25 cellular contexts compared by ENCODE assay signal in the genomic region with DNA sequence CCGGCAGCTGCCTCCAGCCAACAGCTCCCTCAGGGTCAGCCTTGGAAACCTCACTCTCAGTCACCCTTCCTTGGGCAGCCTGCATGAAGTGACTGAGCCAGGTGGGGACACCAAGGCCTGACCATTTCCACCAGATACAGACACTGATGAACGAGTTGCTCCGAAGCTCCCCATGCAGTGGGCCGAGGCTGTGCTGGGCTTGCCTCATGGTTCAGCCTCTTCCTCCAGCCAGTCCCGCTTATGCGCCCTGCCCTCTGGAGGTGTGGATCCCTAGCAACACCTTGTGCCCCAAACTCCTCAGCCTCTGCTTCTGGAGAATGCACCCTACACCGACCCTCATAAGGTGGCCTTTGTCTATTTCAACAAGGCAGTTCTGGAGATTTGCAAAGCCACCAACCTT.
A peak's percentile ranks its signal among the peaks of the same experiment; 100 is the strongest.
DNase-seq lines count a peak whose midpoint lies in the region; ATAC-seq, FAIRE-seq and TF ChIP-seq lines count a peak whose summit lies in the region.
"Had no signal": no experiment of that assay in that cellular context is flagged by ENCODE, and none has a peak within 500 bp of the region (broad histone marks: within the 10 kb centered on the region; RNA-seq: fewer than 3 reads in every experiment).

No MANE protein-coding gene starts in this region.

- H4K91ac ChIP-seq in H1 (replicated peaks; ENCODE audit: insufficient read length, low read length): no peak overlapping the region

- no peak overlapping the region for H3K4me3 ChIP-seq in GM23338
- H3K4me3 ChIP-seq in H1 (ENCODE audit: extremely low read depth in 1 of 4, insufficient read depth in 2 of 4, low read depth in 3 of 4, low read length in 4 of 4): no peak overlapping the region
- no peak overlapping the region for H3K4me3 ChIP-seq in kidney (ENCODE audit: low read length in 2 of 2)
- no peak overlapping the region for H3K4me3 ChIP-seq in right atrium auricular region
- H3K4me3 ChIP-seq: BLaER1 treated with 17β-estradiol and CSF1 and Interleukin-3, amounts not matched to agents 10 nM and 100 nM; GM12878 had no signal

- no peak overlapping the region for H4K8ac ChIP-seq in H1 (ENCODE audit: extremely low read depth, insufficient read depth, low read length)

- H3K4me3 Mint-ChIP-seq in GM23338 (no peak overlapping the region), WTC11 (no peak overlapping the region)
- H3K4me3 Mint-ChIP-seq: B cell; CD4-positive, alpha-beta T cell; CD8-positive, alpha-beta T cell had no signal

- H2AFZ ChIP-seq in GM23338 (no peak overlapping the region), H1 (ENCODE audit: low read length) (no peak overlapping the region)

- no peak overlapping the region for H2AK5ac ChIP-seq in H1 (ENCODE audit: low read depth, low read length)

- H3K23me2 ChIP-seq in H1 (ENCODE audit: low read depth, low read length): no peaks in the 10 kb centered on the region

- H3K79me2 ChIP-seq in GM23338 (replicated peaks; ENCODE audit: insufficient read depth): no peaks in the 10 kb centered on the region
- no peaks in the 10 kb centered on the region for H3K79me2 ChIP-seq in H1 (ENCODE audit: control insufficient read depth in 1 of 2, insufficient read depth in 2 of 2, low read length in 2 of 2)

- H3K27ac ChIP-seq in GM23338 (ENCODE audit: low read depth) (no peak overlapping the region), H1 (ENCODE audit: low read depth, low read length) (no peak overlapping the region), kidney (ENCODE audit: low read depth in 2 of 2, low read length in 2 of 2) (no peak overlapping the region), right atrium auricular region (no peak overlapping the region)
- H3K27ac ChIP-seq: BLaER1 treated with 17β-estradiol and CSF1 and Interleukin-3, amounts not matched to agents 10 nM and 100 nM; C4-2B had no signal

- H3K27ac Mint-ChIP-seq in GM23338: no peak overlapping the region
- H3K27ac Mint-ChIP-seq in WTC11: no peak overlapping the region
- H3K27ac Mint-ChIP-seq: B cell; CD4-positive, alpha-beta T cell; CD8-positive, alpha-beta T cell had no signal

- no peaks in the 10 kb centered on the region for H3K9me2 ChIP-seq in GM23338 (ENCODE audit: insufficient read depth)

- H2BK120ac ChIP-seq in H1 (replicated peaks; ENCODE audit: low read depth, low read length): no peak overlapping the region

- peak in 1 of 2 experiments; percentile 23; a peak in 1 of 4 replicates for TF ChIP-seq RAD21 in H1 (IDR thresholded peaks at IDR 0.05 in 1 of 2, conservative IDR thresholded peaks at IDR 0.05 in 1 of 2; ENCODE audit: low read depth in 2 of 2, low read length in 2 of 2)

- POLR2A ChIA-PET in WTC11 (lab: Charles Lee): no interaction called here
- POLR2A ChIA-PET in H1 (lab: Charles Lee; ENCODE audit: partially characterized antibody): interaction anchor here (0.7 to 1.2 kb wide), 2 partner anchors 123 to 196 kb away, joined by 3 read pairs; no protein-coding TSS in a partner anchor

- intact Hi-C loops in kidney (cut with DNase I): no loop called here

- ATAC-seq in GM23338: peak; percentile 67
- peak; percentile 34; the same call in 1 of the 2 replicates for ATAC-seq in WTC11
- ATAC-seq in HG02970 (IDR thresholded peaks at IDR 0.05; ENCODE audit: low FRiP score, unreplicated experiment): no peak
- ATAC-seq: CD8-positive, alpha-beta T cell; GM12878 had no signal

- H3K9me3 ChIP-seq in H1 (ENCODE audit: insufficient read depth in 2 of 2, low read depth in 1 of 2, low read length in 1 of 2): no peaks in the 10 kb centered on the region
- no peaks in the 10 kb centered on the region for H3K9me3 ChIP-seq in kidney (ENCODE audit: control insufficient read depth in 1 of 2, low read length in 2 of 2)
- peaks cover 0 to 1% of the 10 kb centered on the region in 2 donors for H3K9me3 ChIP-seq in right atrium auricular region
- H3K9me3 ChIP-seq: BLaER1 treated with 17β-estradiol and CSF1 and Interleukin-3, amounts not matched to agents 10 nM and 100 nM; Caco-2 had no signal

- H4K20me1 ChIP-seq in GM23338 (replicated peaks; ENCODE audit: insufficient read depth) (no peaks in the 10 kb centered on the region), H1 (replicated peaks in 1 of 2; ENCODE audit: control insufficient read depth in 1 of 2, insufficient read depth in 2 of 2, low read length in 2 of 2) (no peaks in the 10 kb centered on the region)
- H4K20me1 ChIP-seq: BLaER1 treated with 17β-estradiol and CSF1 and Interleukin-3, amounts not matched to agents 10 nM and 100 nM had no signal

- TF ChIP-seq POLR2A in H1 (IDR thresholded peaks at IDR 0.05; ENCODE audit: control extremely low read depth in 1 of 2, low read depth in 2 of 2, low read length in 2 of 2): no peak

- no peak overlapping the region for H2BK20ac ChIP-seq in H1 (ENCODE audit: low read length)

- no peak overlapping the region for H3K56ac ChIP-seq in H1 (replicated peaks; ENCODE audit: insufficient read length, low read depth, low read length)

- H3K4me1 Mint-ChIP-seq in GM23338 (peaks cover 14% of the 10 kb centered on the region), WTC11 (peaks cover 17% of the 10 kb centered on the region)
- H3K4me1 Mint-ChIP-seq: B cell had no signal

- no peak overlapping the region; the same call in 1 of the 2 replicates for H2BK12ac ChIP-seq in H1 (ENCODE audit: low read depth, low read length)

- H3K79me1 ChIP-seq in H1 (ENCODE audit: low read depth, low read length): no peaks in the 10 kb centered on the region

- no peak overlapping the region for H3K23ac ChIP-seq in H1 (ENCODE audit: insufficient read length)

- no peak for TF ChIP-seq EP300 in H1 (IDR thresholded peaks at IDR 0.05; ENCODE audit: borderline replicate concordance in 1 of 2, low read depth in 2 of 2, low read length in 2 of 2)

- H3K36me3 ChIP-seq in GM23338 (ENCODE audit: insufficient read depth) (no peaks in the 10 kb centered on the region), H1 (ENCODE audit: control insufficient read depth in 2 of 4, insufficient read depth in 4 of 4, low read length in 3 of 4) (no peaks in the 10 kb centered on the region), kidney (ENCODE audit: control insufficient read depth in 1 of 2, insufficient read depth in 2 of 2, low read length in 2 of 2) (no peaks in the 10 kb centered on the region), right atrium auricular region (no peaks in the 10 kb centered on the region)
- H3K36me3 ChIP-seq: BLaER1 treated with 17β-estradiol and CSF1 and Interleukin-3, amounts not matched to agents 10 nM and 100 nM had no signal

- no peak overlapping the region for H2BK5ac ChIP-seq in H1 (ENCODE audit: low read depth, low read length)

- H3K4me2 ChIP-seq in GM23338: no peak overlapping the region
- no peak overlapping the region for H3K4me2 ChIP-seq in H1 (ENCODE audit: insufficient read depth in 1 of 2, low read depth in 2 of 2, low read length in 2 of 2)
- H3K4me2 ChIP-seq: BLaER1 treated with 17β-estradiol and CSF1 and Interleukin-3, amounts not matched to agents 10 nM and 100 nM had no signal

- WGBS in H1 (ENCODE audit: extremely low coverage in 1 of 2, insufficient coverage in 1 of 2, insufficient read length in 1 of 2, insufficient replicate concordance in 2 of 2, low coverage in 1 of 2, low lambda C conversion rate in 2 of 2, missing lambda C conversion rate in 1 of 2), 2 experiments: 93% methylated on average over 7 of the region's 7 CpGs; no CpG with 5 or more reads in 1 of the 2 experiments

- no peak overlapping the region for H3K4ac ChIP-seq in H1 (replicated peaks; ENCODE audit: insufficient read length, low read depth, low read length)

- H3K4me1 ChIP-seq in GM23338 (ENCODE audit: insufficient read depth): no peaks in the 10 kb centered on the region
- H3K4me1 ChIP-seq in H1 (replicated peaks in 1 of 4; ENCODE audit: control insufficient read depth in 3 of 4, insufficient read depth in 4 of 4, low read length in 3 of 4): no peaks in the 10 kb centered on the region; a peak in 1 of 7 replicates
- H3K4me1 ChIP-seq in kidney (ENCODE audit: control insufficient read depth in 1 of 2, insufficient read depth in 1 of 2, low read depth in 1 of 2, low read length in 2 of 2): no peaks in the 10 kb centered on the region
- peaks cover 0 to 5% of the 10 kb centered on the region in 2 donors for H3K4me1 ChIP-seq in right atrium auricular region
- H3K4me1 ChIP-seq: Caco-2 had no signal

- H3K18ac ChIP-seq in H1 (ENCODE audit: extremely low read depth, low read length): no peak overlapping the region

- H3K36me3 Mint-ChIP-seq in GM23338 (ENCODE audit: low read depth) (no peaks in the 10 kb centered on the region), WTC11 (no peaks in the 10 kb centered on the region)
- H3K36me3 Mint-ChIP-seq: CD8-positive, alpha-beta T cell had no signal

- H3K9me3 Mint-ChIP-seq in GM23338 (no peaks in the 10 kb centered on the region), WTC11 (no peaks in the 10 kb centered on the region)
- H3K9me3 Mint-ChIP-seq: CD4-positive, alpha-beta T cell; CD8-positive, alpha-beta T cell had no signal

- FAIRE-seq in H1 (lab: Jason Lieb, UNC): no peak
- no peak for FAIRE-seq in kidney (lab: Jason Lieb, UNC)
- FAIRE-seq: A204.1, D721Med, G401.6, GM12878, GM12892, GM18507 had no signal

- DNase-seq in GM23338 (ENCODE audit: low spot score) (no peak), WTC11 (ENCODE audit: low spot score) (no peak), H1 (ENCODE audit: low read depth in 1 of 2, low spot score in 2 of 2) (no peak), kidney (peak; percentile 62), right atrium auricular region (ENCODE audit: low spot score) (no peak), NCI-H748 treated with DMSO at 0.1 percent for 48 hours (lab: John Stamatoyannopoulos, UW) (no peak), GM03348 (ENCODE audit: low spot score) (no peak)
- DNase-seq: 8988T; ACHN; AML-193; Caco-2; Calu3; CD4-positive, alpha-beta T cell; CD8-positive, alpha-beta T cell; GF-D8 had no signal

- H3K9ac ChIP-seq in H1 (replicated peaks in 1 of 4; ENCODE audit: extremely low read depth in 1 of 4, low read depth in 3 of 4, low read length in 3 of 4) (no peak overlapping the region), kidney (ENCODE audit: low read length in 2 of 2) (no peak overlapping the region)
- H3K9ac ChIP-seq: BLaER1 treated with 17β-estradiol and CSF1 and Interleukin-3, amounts not matched to agents 10 nM and 100 nM had no signal

- H3K27me3 ChIP-seq in GM23338 (ENCODE audit: insufficient read depth) (no peaks in the 10 kb centered on the region), H1 (replicated peaks in 1 of 4; ENCODE audit: control insufficient read depth in 3 of 4, extremely low read depth in 1 of 4, insufficient read depth in 3 of 4, low read length in 3 of 4) (no peaks in the 10 kb centered on the region), right atrium auricular region (no peaks in the 10 kb centered on the region)
- H3K27me3 ChIP-seq: BLaER1 treated with 17β-estradiol and CSF1 and Interleukin-3, amounts not matched to agents 10 nM and 100 nM had no signal

- H3F3A ChIP-seq in GM23338 (replicated peaks; ENCODE audit: low read depth): no peaks in the 10 kb centered on the region

- peak in 1 of 2 experiments; percentile 15; a peak in 1 of 4 replicates for TF ChIP-seq CTCF in GM23338 (conservative IDR thresholded peaks at IDR 0.05; ENCODE audit: low read depth in 2 of 2)
- no peak for TF ChIP-seq CTCF in WTC11 (IDR thresholded peaks at IDR 0.05)
- peak in 2 of 3 experiments; percentile 11 to 13; a peak in 2 of 4 replicates for TF ChIP-seq CTCF in H1 (IDR thresholded peaks at IDR 0.05; ENCODE audit: control extremely low read depth in 1 of 3, insufficient read depth in 1 of 3, low read depth in 1 of 3, low read length in 3 of 3)
- TF ChIP-seq CTCF in kidney (IDR thresholded peaks at IDR 0.05; ENCODE audit: borderline replicate concordance, extremely low read depth, insufficient read depth): no peak
- no peak for TF ChIP-seq CTCF in right atrium auricular region (IDR thresholded peaks at IDR 0.05)

- H3K14ac ChIP-seq in H1 (ENCODE audit: insufficient read length): no peak overlapping the region

- H2BK15ac ChIP-seq in H1 (ENCODE audit: low read length): peak overlapping the region; percentile 83; the same call in 1 of the 2 replicates

- H4K5ac ChIP-seq in H1 (ENCODE audit: insufficient read length, low read depth, low read length): no peak overlapping the region

- H3K27me3 Mint-ChIP-seq in GM23338 (ENCODE audit: insufficient read depth, low read depth, poor library complexity) (peaks cover 12% of the 10 kb centered on the region), WTC11 (ENCODE audit: low read depth) (peaks cover 13% of the 10 kb centered on the region)

- CTCF ChIA-PET in WTC11 (lab: Charles Lee) (interaction anchor here (0.7 to 3.1 kb wide), 8 partner anchors 15 to 212 kb away, joined by 3 to 14 read pairs (median 4); no protein-coding TSS in a partner anchor), H1 (lab: Charles Lee; ENCODE audit: partially characterized antibody) (interaction anchor here (0.7 to 3.9 kb wide), 10 partner anchors 9 to 212 kb away, joined by 3 to 28 read pairs (median 4); no protein-coding TSS in a partner anchor)

Comparison
In these comparisons a context has a peak if more than half of its experiments do, and no peak if none do; other contexts are left out.
1. CTCF ChIP-seq: peak in H1 (2 of 3); none in WTC11 (single experiment), kidney (single experiment) and right atrium auricular region (0 of 2).